In the genomic region with DNA sequence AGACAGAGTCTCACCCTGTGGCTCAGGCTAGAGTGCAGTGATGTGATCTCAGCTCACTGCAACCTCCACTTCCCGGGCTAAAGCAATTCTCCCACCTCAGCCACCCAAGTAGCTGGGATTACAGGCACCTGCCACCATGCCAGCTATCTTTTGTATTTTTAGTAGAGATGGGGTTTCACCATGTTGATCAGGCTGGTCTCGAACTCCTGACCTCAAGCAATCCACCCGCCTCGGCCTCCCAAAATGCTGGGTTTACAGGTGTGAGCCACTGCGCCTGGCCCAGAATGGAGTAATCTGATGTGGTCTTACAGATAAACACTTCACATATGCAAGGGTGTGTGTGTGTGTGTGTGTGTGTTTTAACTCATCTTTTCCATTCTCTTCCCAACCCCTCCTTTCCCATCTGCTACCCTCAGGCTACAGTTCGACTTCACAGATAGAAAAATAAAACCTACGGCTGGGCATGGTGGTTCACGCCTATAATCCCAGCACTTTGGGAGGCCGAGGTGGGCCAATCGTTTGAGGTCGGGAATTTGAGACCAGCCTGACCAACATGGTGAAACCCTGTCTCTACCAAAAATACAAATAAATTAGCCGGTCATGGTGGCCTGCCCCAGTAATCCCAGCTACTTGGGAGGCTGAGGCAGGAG, we compare ENCODE assay signal across 6 cellular contexts.
DNase-seq lines count a peak whose midpoint lies in the region; TF ChIP-seq lines count a peak whose summit lies in the region.
"Not testable (repeated sequence)": the region's sequence is repeated elsewhere in the genome, so short reads cannot be mapped to it uniquely, and the experiment has no call there.

No MANE protein-coding gene starts in this region.

- not testable (repeated sequence) for H3K27me3 Mint-ChIP-seq in CD8-positive, alpha-beta memory T cell; HFFc6 (ENCODE audit: insufficient read depth); activated T-helper 1 cell treated with anti-CD3 and anti-CD28 coated beads, Interleukin-12 subunit alpha, Interleukin-12 subunit beta, Interleukin-2, Interleukin-4 antibody, amounts not matched to agents 30 ng/mL and 10 ng/mL and 1 ng/mL, durations not matched to agents 14 hours and 24 hours and 36 hours (ENCODE audit: insufficient read depth); neural crest cell (ENCODE audit: low read depth)

- H3K9me3 Mint-ChIP-seq in CD8-positive, alpha-beta memory T cell; HFFc6; activated T-helper 1 cell treated with anti-CD3 and anti-CD28 coated beads, Interleukin-12 subunit alpha, Interleukin-12 subunit beta, Interleukin-2, Interleukin-4 antibody, amounts not matched to agents 30 ng/mL and 10 ng/mL and 1 ng/mL, durations not matched to agents 14 hours and 24 hours and 36 hours; neural crest cell: not testable (repeated sequence)

- H3K27me3 ChIP-seq in CD8-positive, alpha-beta memory T cell (ENCODE audit: insufficient read depth, low read length, poor library complexity, severe bottlenecking): not testable (repeated sequence)

- peak overlapping the region; percentile 94 for H3K27ac ChIP-seq in CD8-positive, alpha-beta memory T cell (ENCODE audit: low read depth, low read length)
- peak overlapping the region; percentile 94 for H3K27ac ChIP-seq in RWPE1
- H3K27ac ChIP-seq in epithelial cell of prostate: peak overlapping the region; percentile 100

- H3K4me1 ChIP-seq in CD8-positive, alpha-beta memory T cell (ENCODE audit: insufficient read depth, low read length): peaks cover 48% of the 10 kb centered on the region

- not testable (repeated sequence) for DNase-seq in CD8-positive, alpha-beta memory T cell; HFFc6; RWPE1 (ENCODE audit: low spot score); activated T-helper 1 cell treated with anti-CD3 and anti-CD28 coated beads, Interleukin-12 subunit alpha, Interleukin-12 subunit beta, Interleukin-2, Interleukin-4 antibody, amounts not matched to agents 30 ng/mL and 10 ng/mL and 1 ng/mL, durations not matched to agents 14 hours and 24 hours and 36 hours (ENCODE audit: low spot score); epithelial cell of prostate (ENCODE audit: low read depth, low spot score); neural crest cell (ENCODE audit: low read depth, low spot score)

- POLR2A ChIA-PET in CD8-positive, alpha-beta memory T cell (lab: Charles Lee): interaction anchor here (0.5 to 2.9 kb wide), 3 partner anchors 7 to 284 kb away, joined by 4 to 36 read pairs (median 5); no protein-coding TSS in a partner anchor
- POLR2A ChIA-PET in RWPE1 (lab: Yijun Ruan, JAX; ENCODE audit: low non-redundant PET): interaction anchor here (0.6 kb wide), 1 partner anchor 54 kb away, joined by 3 read pairs; no protein-coding TSS in a partner anchor

- H3K36me3 Mint-ChIP-seq in CD8-positive, alpha-beta memory T cell: peaks cover 3 to 22% (median 4%) of the 10 kb centered on the region in 3 donors
- not testable (repeated sequence) for H3K36me3 Mint-ChIP-seq in HFFc6 (ENCODE audit: low read depth); neural crest cell (ENCODE audit: low read depth)
- H3K36me3 Mint-ChIP-seq in activated T-helper 1 cell treated with anti-CD3 and anti-CD28 coated beads, Interleukin-12 subunit alpha, Interleukin-12 subunit beta, Interleukin-2, Interleukin-4 antibody, amounts not matched to agents 30 ng/mL and 10 ng/mL and 1 ng/mL, durations not matched to agents 14 hours and 24 hours and 36 hours (ENCODE audit: low read depth): peaks cover 15% of the 10 kb centered on the region

- CTCF ChIA-PET in CD8-positive, alpha-beta memory T cell (lab: Charles Lee): interaction anchor here (1.5 kb wide), 1 partner anchor 206 kb away, joined by 3 read pairs; no protein-coding TSS in a partner anchor
- CTCF ChIA-PET in RWPE1 (lab: Yijun Ruan, JAX): interaction anchor here (1.2 kb wide), 1 partner anchor 16 kb away, joined by 3 read pairs; no protein-coding TSS in a partner anchor

- H3K4me3 ChIP-seq in CD8-positive, alpha-beta memory T cell (ENCODE audit: low read length): not testable (repeated sequence)

- not testable (repeated sequence) for TF ChIP-seq CTCF in HFFc6 (IDR thresholded peaks at IDR 0.05); RWPE1 (conservative IDR thresholded peaks at IDR 0.05; ENCODE audit: low read depth); neural crest cell (conservative IDR thresholded peaks at IDR 0.05)

- not testable (repeated sequence) for H3K36me3 ChIP-seq in CD8-positive, alpha-beta memory T cell (ENCODE audit: insufficient read depth, low read length)

- H3K9me3 ChIP-seq in CD8-positive, alpha-beta memory T cell (ENCODE audit: low read length): not testable (repeated sequence)

- peaks cover 20 to 37% (median 22%) of the 10 kb centered on the region in 3 donors for H3K4me1 Mint-ChIP-seq in CD8-positive, alpha-beta memory T cell
- peaks cover 17% of the 10 kb centered on the region for H3K4me1 Mint-ChIP-seq in HFFc6 (ENCODE audit: low read depth)
- H3K4me1 Mint-ChIP-seq in activated T-helper 1 cell treated with anti-CD3 and anti-CD28 coated beads, Interleukin-12 subunit alpha, Interleukin-12 subunit beta, Interleukin-2, Interleukin-4 antibody, amounts not matched to agents 30 ng/mL and 10 ng/mL and 1 ng/mL, durations not matched to agents 14 hours and 24 hours and 36 hours (ENCODE audit: low read depth): peaks cover 18% of the 10 kb centered on the region
- peaks cover 22% of the 10 kb centered on the region for H3K4me1 Mint-ChIP-seq in neural crest cell

- intact Hi-C loops in activated T-helper 1 cell treated with anti-CD3 and anti-CD28 coated beads, Interleukin-12 subunit alpha, Interleukin-12 subunit beta, Interleukin-2, Interleukin-4 antibody, amounts not matched to agents 30 ng/mL and 10 ng/mL and 1 ng/mL, durations not matched to agents 14 hours and 24 hours and 36 hours (cut with micrococcal nuclease): not testable (repeated sequence)

- peak overlapping the region in 1 of 8 donors; percentile 9 for H3K27ac Mint-ChIP-seq in CD8-positive, alpha-beta memory T cell
- H3K27ac Mint-ChIP-seq in HFFc6 (0 out of 2 replicates have a peak overlapping the region, but pooled peaks have one; percentile 26), neural crest cell (ENCODE audit: unreplicated experiment) (peak overlapping the region; percentile 20)
- peak overlapping the region; percentile 24 for H3K27ac Mint-ChIP-seq in activated T-helper 1 cell treated with anti-CD3 and anti-CD28 coated beads, Interleukin-12 subunit alpha, Interleukin-12 subunit beta, Interleukin-2, Interleukin-4 antibody, amounts not matched to agents 30 ng/mL and 10 ng/mL and 1 ng/mL, durations not matched to agents 14 hours and 24 hours and 36 hours

- peak overlapping the region in 2 of 7 donors; percentile 25 to 30 for H3K4me3 Mint-ChIP-seq in CD8-positive, alpha-beta memory T cell
- H3K4me3 Mint-ChIP-seq in HFFc6; activated T-helper 1 cell treated with anti-CD3 and anti-CD28 coated beads, Interleukin-12 subunit alpha, Interleukin-12 subunit beta, Interleukin-2, Interleukin-4 antibody, amounts not matched to agents 30 ng/mL and 10 ng/mL and 1 ng/mL, durations not matched to agents 14 hours and 24 hours and 36 hours; neural crest cell: not testable (repeated sequence)
